In the genomic region with DNA sequence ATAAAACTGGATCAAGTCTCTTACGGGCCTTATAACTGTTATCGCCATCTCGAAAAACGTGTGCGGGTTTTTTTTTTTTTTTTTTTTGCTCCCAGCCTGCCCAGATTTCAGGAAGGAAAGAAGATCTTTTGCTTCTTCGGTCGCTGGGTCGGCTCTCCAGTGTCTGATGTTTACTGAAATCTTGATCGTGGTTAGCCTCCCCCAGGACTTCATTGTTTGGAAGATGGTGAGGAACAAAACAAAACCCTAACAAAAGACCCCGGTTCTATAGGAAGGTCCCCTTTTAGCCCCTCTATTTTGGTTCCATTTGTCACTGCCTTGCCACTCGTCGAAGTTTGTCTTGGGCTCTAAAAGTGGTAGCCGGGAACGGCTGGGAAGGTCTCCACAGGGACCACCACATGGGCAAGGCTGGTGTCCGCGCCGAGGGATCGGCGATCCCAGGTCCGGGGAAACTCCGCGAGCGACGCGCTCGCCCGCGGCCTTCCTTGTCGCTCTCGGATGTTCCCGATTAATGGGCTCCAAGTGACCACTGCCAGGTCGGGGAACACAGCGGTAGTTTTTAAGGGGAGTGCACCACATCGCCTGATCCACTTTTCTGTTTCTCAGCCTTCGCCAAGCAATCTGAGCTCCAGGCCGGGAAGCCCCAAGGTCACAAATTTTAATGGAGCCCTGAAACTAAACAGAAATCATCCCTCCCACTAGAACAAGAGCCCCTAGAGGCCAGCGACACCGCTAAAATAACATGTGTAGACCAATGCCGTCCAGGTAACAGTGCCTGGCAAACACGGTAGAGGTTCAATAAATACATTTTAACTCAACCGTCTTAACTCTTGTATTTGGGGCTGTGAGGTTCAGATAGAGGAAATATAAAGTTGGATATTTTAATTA, we compare ENCODE assay signal across 8 cellular contexts. TPM values are rescaled to one million over a fixed set of nuclear protein-coding genes. Genes with fewer than 3 reads are reported as not detected.
DNase-seq lines count a peak whose midpoint lies in the region; ATAC-seq and TF ChIP-seq lines count a peak whose summit lies in the region.

No MANE protein-coding gene starts in this region.

- H3K4me1 Mint-ChIP-seq in CD4-positive, alpha-beta T cell (ENCODE audit: low read depth), result peaks cover 27% of the 10 kb centered on the region
- H3K4me1 Mint-ChIP-seq in neural progenitor cell, result peaks cover 14% of the 10 kb centered on the region

- intact Hi-C loops in CD4-positive, alpha-beta T cell (cut with DNase I, micrococcal nuclease), result loop anchor here (1.0 to 5.0 kb wide), 7 partner anchors 26 to 86 kb away; a partner anchor contains a TSS
- intact Hi-C loops in upper lobe of right lung (cut with DNase I), result no loop called here

- H3K4me3 Mint-ChIP-seq in CD4-positive, alpha-beta T cell, result peak overlapping the region; percentile 100
- H3K4me3 Mint-ChIP-seq in neural progenitor cell, result peak overlapping the region; percentile 96

- H2AFZ ChIP-seq in neural progenitor cell (replicated peaks), result peak overlapping the region; percentile 68

- CTCF ChIA-PET in CD4-positive, alpha-beta T cell (lab: Charles Lee), result interaction anchor here (0.6 to 2.4 kb wide), 8 partner anchors 12 to 85 kb away, joined by 3 to 10 read pairs (median 6); no protein-coding TSS in a partner anchor

- H3K4me2 ChIP-seq in neural progenitor cell, result peak overlapping the region; percentile 78

- POLR2A ChIA-PET in CD4-positive, alpha-beta T cell (lab: Charles Lee), result interaction anchor here (0.7 to 6.6 kb wide), 18 partner anchors 13 to 1758 kb away, joined by 3 to 155 read pairs (median 9); a partner anchor contains a TSS

- peaks cover 6% of the 10 kb centered on the region for H3K4me1 ChIP-seq in neural progenitor cell
- H3K4me1 ChIP-seq in upper lobe of right lung, result peaks cover 11% of the 10 kb centered on the region

- H4K20me1 ChIP-seq in neural progenitor cell (ENCODE audit: low read depth), result no peaks in the 10 kb centered on the region

- no peaks in the 10 kb centered on the region for H3K79me2 ChIP-seq in neural progenitor cell (ENCODE audit: low read depth)

- H3K27ac Mint-ChIP-seq in CD4-positive, alpha-beta T cell, result peak overlapping the region; percentile 100
- peak overlapping the region; percentile 99 for H3K27ac Mint-ChIP-seq in neural progenitor cell

- peak overlapping the region; percentile 95 for H3K27ac ChIP-seq in CD4-positive, alpha-beta T cell (ENCODE audit: low read depth, low read length)
- H3K27ac ChIP-seq in neural progenitor cell, result peak overlapping the region; percentile 73
- peak overlapping the region; percentile 99 for H3K27ac ChIP-seq in upper lobe of right lung

- peak; percentile 24 for TF ChIP-seq CTCF in CD4-positive, alpha-beta T cell (IDR thresholded peaks at IDR 0.05)
- TF ChIP-seq CTCF in foreskin fibroblast (IDR thresholded peaks at IDR 0.05; ENCODE audit: low read depth, low read length) (peak; percentile 24), neural progenitor cell (IDR thresholded peaks at IDR 0.05) (peak; percentile 47), upper lobe of right lung (IDR thresholded peaks at IDR 0.05) (peak; percentile 33)

- DNase-seq in CD4-positive, alpha-beta T cell, result peak; percentile 22 to 50 (median 32)
- DNase-seq in HuH-7.5 (ENCODE audit: low spot score) (peak; percentile 12), RPMI7951 (ENCODE audit: low read depth) (peak; percentile 68), foreskin fibroblast (peak in 1 of 2 donors; percentile 72), neural progenitor cell (ENCODE audit: low spot score) (peak; percentile 77), upper lobe of right lung (peak; percentile 76)
- DNase-seq in activated naive CD4-positive, alpha-beta T cell (lab: John Stamatoyannopoulos, UW), result peak in 3 of 4 experiments; percentile 6 to 30 (median 14)

- ATAC-seq in CD4-positive, alpha-beta T cell (ENCODE audit: poor library complexity), result peak; percentile 11
- peak; percentile 27 for ATAC-seq in GM19351 (IDR thresholded peaks at IDR 0.05; ENCODE audit: unreplicated experiment)
- peak; percentile 62 for ATAC-seq in upper lobe of right lung

- peak overlapping the region; percentile 62 to 83 for H3K4me3 ChIP-seq in foreskin fibroblast (ENCODE audit: low read depth in 1 of 2, low read length in 2 of 2)
- peak overlapping the region; percentile 72 for H3K4me3 ChIP-seq in neural progenitor cell
- peak overlapping the region; percentile 70 for H3K4me3 ChIP-seq in upper lobe of right lung

- peaks cover 57% of the 10 kb centered on the region for H3F3A ChIP-seq in neural progenitor cell (ENCODE audit: low read depth)

- peaks cover 4% of the 10 kb centered on the region for H3K9me3 Mint-ChIP-seq in CD4-positive, alpha-beta T cell
- H3K9me3 Mint-ChIP-seq in neural progenitor cell, result peaks cover 7% of the 10 kb centered on the region

- no peaks in the 10 kb centered on the region for H3K27me3 ChIP-seq in CD4-positive, alpha-beta T cell (ENCODE audit: control insufficient read depth, insufficient read depth, low read length)
- H3K27me3 ChIP-seq in neural progenitor cell (no peaks in the 10 kb centered on the region), upper lobe of right lung (no peaks in the 10 kb centered on the region)

- no peaks in the 10 kb centered on the region for H3K9me3 ChIP-seq in CD4-positive, alpha-beta T cell (ENCODE audit: control insufficient read depth, low read length)
- H3K9me3 ChIP-seq in neural progenitor cell (ENCODE audit: low read depth), result no peaks in the 10 kb centered on the region
- H3K9me3 ChIP-seq in upper lobe of right lung, result no peaks in the 10 kb centered on the region

- H3K36me3 ChIP-seq in neural progenitor cell, result no peaks in the 10 kb centered on the region
- H3K36me3 ChIP-seq in upper lobe of right lung, result peaks cover 20% of the 10 kb centered on the region

- H3K9ac ChIP-seq in neural progenitor cell, result peak overlapping the region; percentile 58

- H3K36me3 Mint-ChIP-seq in CD4-positive, alpha-beta T cell (ENCODE audit: low read depth), result peaks cover 40% of the 10 kb centered on the region
- peaks cover 15% of the 10 kb centered on the region for H3K36me3 Mint-ChIP-seq in neural progenitor cell

- peaks cover 14% of the 10 kb centered on the region for H3K27me3 Mint-ChIP-seq in CD4-positive, alpha-beta T cell
- peaks cover 20% of the 10 kb centered on the region for H3K27me3 Mint-ChIP-seq in neural progenitor cell (ENCODE audit: insufficient read depth, low read depth)

RNA-seq across cellular contexts. Expression of a gene that starts 27.0 kb away (rescaled TPM):
- total RNA-seq in CD4-positive, alpha-beta T cell, result 10 to 100 TPM; 11.5 to 13.2 TPM
- total RNA-seq in RPMI7951 (2014; rRNA removed; shearing (Covaris generic)), result 47.3 and 62.2 TPM in 2 replicates
- total RNA-seq in neural progenitor cell (ENCODE audit: low replicate concordance) (69.0 and 94.5 TPM in 2 replicates), upper lobe of right lung (49.9 TPM)

Comparison
In these comparisons a context has a peak if more than half of its experiments do, and no peak if none do; other contexts are left out.
1. ATAC-seq: peak in every context shown above with its lines; median percentile 62 in upper lobe of right lung; 27 in GM19351; 11 in CD4-positive, alpha-beta T cell.